Comparison of ENCODE assay signal across 1 cellular context in the genomic region with DNA sequence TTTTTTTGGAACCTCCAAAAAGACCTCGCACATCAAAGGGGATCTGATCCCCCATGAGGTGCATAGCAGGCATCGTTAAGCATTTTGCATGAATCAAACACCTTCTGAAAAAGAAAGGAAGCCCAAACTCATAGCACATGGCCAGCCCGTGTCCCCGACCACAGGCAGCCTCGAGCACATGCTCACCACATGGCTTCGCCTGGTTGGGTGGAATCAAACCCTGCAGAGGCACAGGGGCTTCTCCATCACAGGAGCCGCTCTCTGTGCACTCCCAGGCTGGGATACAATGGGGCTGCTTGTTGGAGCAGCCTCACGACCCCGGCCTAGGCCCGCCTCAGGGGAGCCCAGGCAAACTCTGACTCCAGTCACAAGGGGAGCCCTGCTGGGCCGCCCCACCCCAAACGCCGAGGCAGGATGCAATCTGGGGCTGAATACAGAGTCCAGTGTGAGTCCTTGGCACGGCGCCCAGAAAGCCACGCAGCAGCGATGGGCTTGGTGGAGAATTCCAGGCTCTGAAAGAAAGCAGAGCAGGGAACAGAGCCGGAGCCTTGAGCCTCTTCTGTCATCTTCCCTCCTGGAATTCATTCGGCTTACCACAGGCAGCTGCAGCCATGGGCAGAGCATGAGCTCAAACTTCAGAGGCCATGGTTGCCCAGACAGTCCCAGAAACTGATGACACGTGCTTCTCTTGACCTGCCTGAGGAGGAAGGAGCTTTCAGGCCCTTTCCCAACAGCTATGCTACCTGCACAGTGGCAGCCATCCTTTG.
TF ChIP-seq lines count a peak whose summit lies in the region.

No MANE protein-coding gene starts in this region.

TF ChIP-seq in K562, 482 proteins besides CTCF, POLR2A, EP300 and RAD21 (continued from another document and continues in another):
- TF ChIP-seq, protein P1, sequence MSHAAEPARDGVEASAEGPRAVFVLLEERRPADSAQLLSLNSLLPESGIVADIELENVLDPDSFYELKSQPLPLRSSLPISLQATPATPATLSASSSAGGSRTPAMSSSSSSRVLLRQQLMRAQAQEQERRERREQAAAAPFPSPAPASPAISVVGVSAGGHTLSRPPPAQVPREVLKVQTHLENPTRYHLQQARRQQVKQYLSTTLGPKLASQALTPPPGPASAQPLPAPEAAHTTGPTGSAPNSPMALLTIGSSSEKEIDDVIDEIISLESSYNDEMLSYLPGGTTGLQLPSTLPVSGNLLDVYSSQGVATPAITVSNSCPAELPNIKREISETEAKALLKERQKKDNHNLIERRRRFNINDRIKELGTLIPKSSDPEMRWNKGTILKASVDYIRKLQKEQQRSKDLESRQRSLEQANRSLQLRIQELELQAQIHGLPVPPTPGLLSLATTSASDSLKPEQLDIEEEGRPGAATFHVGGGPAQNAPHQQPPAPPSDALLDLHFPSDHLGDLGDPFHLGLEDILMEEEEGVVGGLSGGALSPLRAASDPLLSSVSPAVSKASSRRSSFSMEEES (CRISPR knock-in tag; IDR thresholded peaks at IDR 0.05), result no peak
- TF ChIP-seq, protein P2, sequence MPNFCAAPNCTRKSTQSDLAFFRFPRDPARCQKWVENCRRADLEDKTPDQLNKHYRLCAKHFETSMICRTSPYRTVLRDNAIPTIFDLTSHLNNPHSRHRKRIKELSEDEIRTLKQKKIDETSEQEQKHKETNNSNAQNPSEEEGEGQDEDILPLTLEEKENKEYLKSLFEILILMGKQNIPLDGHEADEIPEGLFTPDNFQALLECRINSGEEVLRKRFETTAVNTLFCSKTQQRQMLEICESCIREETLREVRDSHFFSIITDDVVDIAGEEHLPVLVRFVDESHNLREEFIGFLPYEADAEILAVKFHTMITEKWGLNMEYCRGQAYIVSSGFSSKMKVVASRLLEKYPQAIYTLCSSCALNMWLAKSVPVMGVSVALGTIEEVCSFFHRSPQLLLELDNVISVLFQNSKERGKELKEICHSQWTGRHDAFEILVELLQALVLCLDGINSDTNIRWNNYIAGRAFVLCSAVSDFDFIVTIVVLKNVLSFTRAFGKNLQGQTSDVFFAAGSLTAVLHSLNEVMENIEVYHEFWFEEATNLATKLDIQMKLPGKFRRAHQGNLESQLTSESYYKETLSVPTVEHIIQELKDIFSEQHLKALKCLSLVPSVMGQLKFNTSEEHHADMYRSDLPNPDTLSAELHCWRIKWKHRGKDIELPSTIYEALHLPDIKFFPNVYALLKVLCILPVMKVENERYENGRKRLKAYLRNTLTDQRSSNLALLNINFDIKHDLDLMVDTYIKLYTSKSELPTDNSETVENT (CRISPR knock-in tag; IDR thresholded peaks at IDR 0.05), result no peak
- TF ChIP-seq HDAC3 (IDR thresholded peaks at IDR 0.05; ENCODE audit: borderline replicate concordance, partially characterized antibody), result no peak
- TF ChIP-seq MYNN (IDR thresholded peaks at IDR 0.05), result no peak
- no peak for TF ChIP-seq MYNN (CRISPR knock-in tag; IDR thresholded peaks at IDR 0.05)
- TF ChIP-seq ZNF431 (CRISPR knock-in tag; IDR thresholded peaks at IDR 0.05), result 0 out of 2 replicates have a peak, but pooled peaks have one; percentile 32
- TF ChIP-seq SIN3B (IDR thresholded peaks at IDR 0.05; ENCODE audit: low read depth), result no peak
- no peak for TF ChIP-seq KDM2B (CRISPR knock-in tag; IDR thresholded peaks at IDR 0.05)
- no peak for TF ChIP-seq TAF15 (IDR thresholded peaks at IDR 0.05; ENCODE audit: low read depth, low read length)
- TF ChIP-seq SRF (CRISPR knock-in tag; IDR thresholded peaks at IDR 0.05), result no peak
- TF ChIP-seq CC2D1A (IDR thresholded peaks at IDR 0.05), result no peak
- TF ChIP-seq, protein P3, sequence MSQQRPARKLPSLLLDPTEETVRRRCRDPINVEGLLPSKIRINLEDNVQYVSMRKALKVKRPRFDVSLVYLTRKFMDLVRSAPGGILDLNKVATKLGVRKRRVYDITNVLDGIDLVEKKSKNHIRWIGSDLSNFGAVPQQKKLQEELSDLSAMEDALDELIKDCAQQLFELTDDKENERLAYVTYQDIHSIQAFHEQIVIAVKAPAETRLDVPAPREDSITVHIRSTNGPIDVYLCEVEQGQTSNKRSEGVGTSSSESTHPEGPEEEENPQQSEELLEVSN (IDR thresholded peaks at IDR 0.05; ENCODE audit: borderline replicate concordance in 1 of 2, extremely low read depth in 1 of 2, insufficient read depth in 1 of 2, insufficient read length in 1 of 2, low read depth in 1 of 2, low read length in 1 of 2, poor library complexity in 1 of 2, severe bottlenecking in 1 of 2), result peak; percentile 47 to 62
- TF ChIP-seq, protein P4, sequence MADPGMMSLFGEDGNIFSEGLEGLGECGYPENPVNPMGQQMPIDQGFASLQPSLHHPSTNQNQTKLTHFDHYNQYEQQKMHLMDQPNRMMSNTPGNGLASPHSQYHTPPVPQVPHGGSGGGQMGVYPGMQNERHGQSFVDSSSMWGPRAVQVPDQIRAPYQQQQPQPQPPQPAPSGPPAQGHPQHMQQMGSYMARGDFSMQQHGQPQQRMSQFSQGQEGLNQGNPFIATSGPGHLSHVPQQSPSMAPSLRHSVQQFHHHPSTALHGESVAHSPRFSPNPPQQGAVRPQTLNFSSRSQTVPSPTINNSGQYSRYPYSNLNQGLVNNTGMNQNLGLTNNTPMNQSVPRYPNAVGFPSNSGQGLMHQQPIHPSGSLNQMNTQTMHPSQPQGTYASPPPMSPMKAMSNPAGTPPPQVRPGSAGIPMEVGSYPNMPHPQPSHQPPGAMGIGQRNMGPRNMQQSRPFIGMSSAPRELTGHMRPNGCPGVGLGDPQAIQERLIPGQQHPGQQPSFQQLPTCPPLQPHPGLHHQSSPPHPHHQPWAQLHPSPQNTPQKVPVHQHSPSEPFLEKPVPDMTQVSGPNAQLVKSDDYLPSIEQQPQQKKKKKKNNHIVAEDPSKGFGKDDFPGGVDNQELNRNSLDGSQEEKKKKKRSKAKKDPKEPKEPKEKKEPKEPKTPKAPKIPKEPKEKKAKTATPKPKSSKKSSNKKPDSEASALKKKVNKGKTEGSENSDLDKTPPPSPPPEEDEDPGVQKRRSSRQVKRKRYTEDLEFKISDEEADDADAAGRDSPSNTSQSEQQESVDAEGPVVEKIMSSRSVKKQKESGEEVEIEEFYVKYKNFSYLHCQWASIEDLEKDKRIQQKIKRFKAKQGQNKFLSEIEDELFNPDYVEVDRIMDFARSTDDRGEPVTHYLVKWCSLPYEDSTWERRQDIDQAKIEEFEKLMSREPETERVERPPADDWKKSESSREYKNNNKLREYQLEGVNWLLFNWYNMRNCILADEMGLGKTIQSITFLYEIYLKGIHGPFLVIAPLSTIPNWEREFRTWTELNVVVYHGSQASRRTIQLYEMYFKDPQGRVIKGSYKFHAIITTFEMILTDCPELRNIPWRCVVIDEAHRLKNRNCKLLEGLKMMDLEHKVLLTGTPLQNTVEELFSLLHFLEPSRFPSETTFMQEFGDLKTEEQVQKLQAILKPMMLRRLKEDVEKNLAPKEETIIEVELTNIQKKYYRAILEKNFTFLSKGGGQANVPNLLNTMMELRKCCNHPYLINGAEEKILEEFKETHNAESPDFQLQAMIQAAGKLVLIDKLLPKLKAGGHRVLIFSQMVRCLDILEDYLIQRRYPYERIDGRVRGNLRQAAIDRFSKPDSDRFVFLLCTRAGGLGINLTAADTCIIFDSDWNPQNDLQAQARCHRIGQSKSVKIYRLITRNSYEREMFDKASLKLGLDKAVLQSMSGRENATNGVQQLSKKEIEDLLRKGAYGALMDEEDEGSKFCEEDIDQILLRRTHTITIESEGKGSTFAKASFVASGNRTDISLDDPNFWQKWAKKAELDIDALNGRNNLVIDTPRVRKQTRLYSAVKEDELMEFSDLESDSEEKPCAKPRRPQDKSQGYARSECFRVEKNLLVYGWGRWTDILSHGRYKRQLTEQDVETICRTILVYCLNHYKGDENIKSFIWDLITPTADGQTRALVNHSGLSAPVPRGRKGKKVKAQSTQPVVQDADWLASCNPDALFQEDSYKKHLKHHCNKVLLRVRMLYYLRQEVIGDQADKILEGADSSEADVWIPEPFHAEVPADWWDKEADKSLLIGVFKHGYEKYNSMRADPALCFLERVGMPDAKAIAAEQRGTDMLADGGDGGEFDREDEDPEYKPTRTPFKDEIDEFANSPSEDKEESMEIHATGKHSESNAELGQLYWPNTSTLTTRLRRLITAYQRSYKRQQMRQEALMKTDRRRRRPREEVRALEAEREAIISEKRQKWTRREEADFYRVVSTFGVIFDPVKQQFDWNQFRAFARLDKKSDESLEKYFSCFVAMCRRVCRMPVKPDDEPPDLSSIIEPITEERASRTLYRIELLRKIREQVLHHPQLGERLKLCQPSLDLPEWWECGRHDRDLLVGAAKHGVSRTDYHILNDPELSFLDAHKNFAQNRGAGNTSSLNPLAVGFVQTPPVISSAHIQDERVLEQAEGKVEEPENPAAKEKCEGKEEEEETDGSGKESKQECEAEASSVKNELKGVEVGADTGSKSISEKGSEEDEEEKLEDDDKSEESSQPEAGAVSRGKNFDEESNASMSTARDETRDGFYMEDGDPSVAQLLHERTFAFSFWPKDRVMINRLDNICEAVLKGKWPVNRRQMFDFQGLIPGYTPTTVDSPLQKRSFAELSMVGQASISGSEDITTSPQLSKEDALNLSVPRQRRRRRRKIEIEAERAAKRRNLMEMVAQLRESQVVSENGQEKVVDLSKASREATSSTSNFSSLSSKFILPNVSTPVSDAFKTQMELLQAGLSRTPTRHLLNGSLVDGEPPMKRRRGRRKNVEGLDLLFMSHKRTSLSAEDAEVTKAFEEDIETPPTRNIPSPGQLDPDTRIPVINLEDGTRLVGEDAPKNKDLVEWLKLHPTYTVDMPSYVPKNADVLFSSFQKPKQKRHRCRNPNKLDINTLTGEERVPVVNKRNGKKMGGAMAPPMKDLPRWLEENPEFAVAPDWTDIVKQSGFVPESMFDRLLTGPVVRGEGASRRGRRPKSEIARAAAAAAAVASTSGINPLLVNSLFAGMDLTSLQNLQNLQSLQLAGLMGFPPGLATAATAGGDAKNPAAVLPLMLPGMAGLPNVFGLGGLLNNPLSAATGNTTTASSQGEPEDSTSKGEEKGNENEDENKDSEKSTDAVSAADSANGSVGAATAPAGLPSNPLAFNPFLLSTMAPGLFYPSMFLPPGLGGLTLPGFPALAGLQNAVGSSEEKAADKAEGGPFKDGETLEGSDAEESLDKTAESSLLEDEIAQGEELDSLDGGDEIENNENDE (IDR thresholded peaks at IDR 0.05; ENCODE audit: low read depth, low read length), result no peak
- TF ChIP-seq, protein P5, sequence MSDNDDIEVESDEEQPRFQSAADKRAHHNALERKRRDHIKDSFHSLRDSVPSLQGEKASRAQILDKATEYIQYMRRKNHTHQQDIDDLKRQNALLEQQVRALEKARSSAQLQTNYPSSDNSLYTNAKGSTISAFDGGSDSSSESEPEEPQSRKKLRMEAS (CRISPR knock-in tag; IDR thresholded peaks at IDR 0.05), result peak; percentile 87
- TF ChIP-seq, protein P6, sequence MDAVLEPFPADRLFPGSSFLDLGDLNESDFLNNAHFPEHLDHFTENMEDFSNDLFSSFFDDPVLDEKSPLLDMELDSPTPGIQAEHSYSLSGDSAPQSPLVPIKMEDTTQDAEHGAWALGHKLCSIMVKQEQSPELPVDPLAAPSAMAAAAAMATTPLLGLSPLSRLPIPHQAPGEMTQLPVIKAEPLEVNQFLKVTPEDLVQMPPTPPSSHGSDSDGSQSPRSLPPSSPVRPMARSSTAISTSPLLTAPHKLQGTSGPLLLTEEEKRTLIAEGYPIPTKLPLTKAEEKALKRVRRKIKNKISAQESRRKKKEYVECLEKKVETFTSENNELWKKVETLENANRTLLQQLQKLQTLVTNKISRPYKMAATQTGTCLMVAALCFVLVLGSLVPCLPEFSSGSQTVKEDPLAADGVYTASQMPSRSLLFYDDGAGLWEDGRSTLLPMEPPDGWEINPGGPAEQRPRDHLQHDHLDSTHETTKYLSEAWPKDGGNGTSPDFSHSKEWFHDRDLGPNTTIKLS (IDR thresholded peaks at IDR 0.05; ENCODE audit: borderline replicate concordance, low read depth), result 0 out of 2 replicates have a peak, but pooled peaks have one; percentile 26
- no peak for TF ChIP-seq SMC3 (conservative IDR thresholded peaks at IDR 0.05; ENCODE audit: insufficient read depth, low read depth, low read length)
- TF ChIP-seq PHF20 (IDR thresholded peaks at IDR 0.05; ENCODE audit: partially characterized antibody), result no peak
- TF ChIP-seq HIVEP1 (CRISPR knock-in tag; IDR thresholded peaks at IDR 0.05), result no peak
- no peak for TF ChIP-seq RAD51 (IDR thresholded peaks at IDR 0.05; ENCODE audit: borderline replicate concordance, low read depth)
